ENCODE assay signal across 8 cellular contexts in genomic region chr9:109035684-109036423, GRCh38. TPM values are rescaled to one million over a fixed set of nuclear protein-coding genes. Genes with fewer than 3 reads are reported as not detected.
A peak's percentile ranks its signal among the peaks of the same experiment; 100 is the strongest.
DNase-seq lines count a peak whose midpoint lies in the region; ATAC-seq and TF ChIP-seq lines count a peak whose summit lies in the region.

No MANE protein-coding gene starts in this region.

- no peak overlapping the region for H3K4me3 Mint-ChIP-seq in stimulated activated naive B cell treated with anti-CD40 and anti-IgM and Interleukin-4, amounts not matched to agents 10 μg/mL and 1 μg/mL and 100 μg/mL, for 72 hours
- H3K4me3 Mint-ChIP-seq in stimulated activated effector memory CD8-positive, alpha-beta T cell treated with anti-CD3 and anti-CD28 coated beads, Interleukin-12 subunit alpha, Interleukin-12 subunit beta, amount 100 ng/mL, for 72 hours = no peak overlapping the region

- H3K36me3 Mint-ChIP-seq in stimulated activated naive B cell treated with anti-CD40 and anti-IgM and Interleukin-4, amounts not matched to agents 10 μg/mL and 1 μg/mL and 100 μg/mL, for 72 hours = peaks cover 31 to 40% of the 10 kb centered on the region in 2 donors
- peaks cover 77% of the 10 kb centered on the region for H3K36me3 Mint-ChIP-seq in stimulated activated effector memory CD8-positive, alpha-beta T cell treated with anti-CD3 and anti-CD28 coated beads, Interleukin-12 subunit alpha, Interleukin-12 subunit beta, amount 100 ng/mL, for 72 hours

- no peak for TF ChIP-seq CTCF in brain microvascular endothelial cell (IDR thresholded peaks at IDR 0.05; ENCODE audit: low read depth, low read length, missing control alignments)
- no peak for TF ChIP-seq CTCF in tibial nerve (IDR thresholded peaks at IDR 0.05)

- H3K36me3 ChIP-seq in brain microvascular endothelial cell (replicated peaks) (peaks cover 2% of the 10 kb centered on the region), tibial nerve (peaks cover 0 to 24% (median 2%) of the 10 kb centered on the region in 3 donors)

- H3K9me3 Mint-ChIP-seq in stimulated activated naive B cell treated with anti-CD40 and anti-IgM and Interleukin-4, amounts not matched to agents 10 μg/mL and 1 μg/mL and 100 μg/mL, for 72 hours = no peaks in the 10 kb centered on the region
- H3K9me3 Mint-ChIP-seq in stimulated activated effector memory CD8-positive, alpha-beta T cell treated with anti-CD3 and anti-CD28 coated beads, Interleukin-12 subunit alpha, Interleukin-12 subunit beta, amount 100 ng/mL, for 72 hours = no peaks in the 10 kb centered on the region

- peaks cover 0 to 62% (median 17%) of the 10 kb centered on the region in 4 donors for H3K4me1 ChIP-seq in tibial nerve

- H3K27ac ChIP-seq in brain microvascular endothelial cell = peak overlapping the region; percentile 38
- H3K27ac ChIP-seq in tibial nerve = peak overlapping the region; percentile 15 to 89 (median 48)

- no peak for ATAC-seq in stimulated activated naive B cell treated with anti-CD40 and anti-IgM and Interleukin-4, amounts not matched to agents 10 μg/mL and 1 μg/mL and 100 μg/mL, for 72 hours (replicated peaks)
- ATAC-seq in stimulated activated effector memory CD8-positive, alpha-beta T cell treated with anti-CD3 and anti-CD28 coated beads, Interleukin-12 subunit alpha, Interleukin-12 subunit beta, amount 100 ng/mL, for 72 hours = no peak

- H3K27ac Mint-ChIP-seq in stimulated activated naive B cell treated with anti-CD40 and anti-IgM and Interleukin-4, amounts not matched to agents 10 μg/mL and 1 μg/mL and 100 μg/mL, for 72 hours = no peak overlapping the region
- no peak overlapping the region for H3K27ac Mint-ChIP-seq in stimulated activated effector memory CD8-positive, alpha-beta T cell treated with anti-CD3 and anti-CD28 coated beads, Interleukin-12 subunit alpha, Interleukin-12 subunit beta, amount 100 ng/mL, for 72 hours

- H3K9me3 ChIP-seq in tibial nerve = no peaks in the 10 kb centered on the region

- no peak overlapping the region for H3K4me3 ChIP-seq in brain microvascular endothelial cell (ENCODE audit: low read depth, low read length)
- no peak overlapping the region for H3K4me3 ChIP-seq in tibial nerve

- H3K27me3 ChIP-seq in brain microvascular endothelial cell (replicated peaks) (no peaks in the 10 kb centered on the region), tibial nerve (no peaks in the 10 kb centered on the region)

- 22 to 26% methylated on average over 2 of the region's 2 CpGs for WGBS in tibial nerve, 2 donors

- no peak for TF ChIP-seq POLR2A in tibial nerve (IDR thresholded peaks at IDR 0.05)

- no peaks in the 10 kb centered on the region for H3K4me1 Mint-ChIP-seq in stimulated activated naive B cell treated with anti-CD40 and anti-IgM and Interleukin-4, amounts not matched to agents 10 μg/mL and 1 μg/mL and 100 μg/mL, for 72 hours
- no peaks in the 10 kb centered on the region for H3K4me1 Mint-ChIP-seq in stimulated activated effector memory CD8-positive, alpha-beta T cell treated with anti-CD3 and anti-CD28 coated beads, Interleukin-12 subunit alpha, Interleukin-12 subunit beta, amount 100 ng/mL, for 72 hours

- H3K27me3 Mint-ChIP-seq in stimulated activated naive B cell treated with anti-CD40 and anti-IgM and Interleukin-4, amounts not matched to agents 10 μg/mL and 1 μg/mL and 100 μg/mL, for 72 hours = no peaks in the 10 kb centered on the region

- TF ChIP-seq EP300 in tibial nerve (IDR thresholded peaks at IDR 0.05) = peak; percentile 33 to 79

- DNase-seq in LHCN-M2 (ENCODE audit: low read depth) (peak; percentile 84), brain microvascular endothelial cell (peak; percentile 52), kidney glomerular epithelial cell (lab: John Stamatoyannopoulos, UW) (peak; percentile 91), tibial nerve (ENCODE audit: low spot score in 2 of 2) (peak; percentile 45 to 75), middle frontal gyrus (ENCODE audit: extremely low spot score, low spot score) (no peak)
- no peak for DNase-seq in stimulated activated naive B cell treated with anti-CD40 and anti-IgM and Interleukin-4, amounts not matched to agents 10 μg/mL and 1 μg/mL and 100 μg/mL, for 72 hours
- no peak for DNase-seq in activated CD8-positive, alpha-beta memory T cell treated with anti-CD3 and anti-CD28 coated beads, Interleukin-2, amount 50 U/mL, for 4 hours
- DNase-seq in stimulated activated effector memory CD8-positive, alpha-beta T cell treated with anti-CD3 and anti-CD28 coated beads, Interleukin-12 subunit alpha, Interleukin-12 subunit beta, amount 100 ng/mL, for 72 hours (ENCODE audit: low spot score in 2 of 2) = no peak

- in situ Hi-C loops in brain microvascular endothelial cell (cut with HindIII; ENCODE audit: low pct_ligation_motif_present, low sequenced_read_pairs) = no loop called here

RNA-seq across cellular contexts. Expression of gene CTNNAL1, which starts 22.6 kb away (rescaled TPM):
- total RNA-seq in LHCN-M2 (2014; rRNA removed) (72.3 and 72.8 TPM in 2 replicates), tibial nerve (100 to 1,000 TPM in 3 of 4 donors, 10 to 100 TPM in 1; 52.8 to 144 (median 118) TPM)
- 24.3 TPM for polyA plus RNA-seq in LHCN-M2 (2012)

Comparison
In these comparisons a context has a peak if more than half of its experiments do, and no peak if none do; other contexts are left out.
1. DNase-seq: peak in LHCN-M2 (single experiment), brain microvascular endothelial cell (single experiment), kidney glomerular epithelial cell (single experiment) and tibial nerve (2 of 2); none in stimulated activated naive B cell treated with anti-CD40 and anti-IgM and Interleukin-4, amounts not matched to agents 10 μg/mL and 1 μg/mL and 100 μg/mL, for 72 hours (single experiment), activated CD8-positive, alpha-beta memory T cell treated with anti-CD3 and anti-CD28 coated beads, Interleukin-2, amount 50 U/mL, for 4 hours (single experiment), middle frontal gyrus (single experiment) and stimulated activated effector memory CD8-positive, alpha-beta T cell treated with anti-CD3 and anti-CD28 coated beads, Interleukin-12 subunit alpha, Interleukin-12 subunit beta, amount 100 ng/mL, for 72 hours (0 of 2).